ENCODE assay signal across 2 cellular contexts in genomic region chr7:151744051-151744580, GRCh38.
TF ChIP-seq lines count a peak whose summit lies in the region.

No MANE protein-coding gene starts in this region.

TF ChIP-seq in IMR-90, 13 proteins besides CTCF, POLR2A, EP300 and RAD21:
- TF ChIP-seq MAZ (IDR thresholded peaks at IDR 0.05; ENCODE audit: borderline replicate concordance, low read depth, low read length) (no peak), ELK1 (IDR thresholded peaks at IDR 0.05; ENCODE audit: borderline replicate concordance, low read depth, low read length) (no peak), MAFK (IDR thresholded peaks at IDR 0.05; ENCODE audit: low read depth, low read length) (no peak), SMC3 (IDR thresholded peaks at IDR 0.05; ENCODE audit: low read depth, low read length) (no peak), RCOR1 (IDR thresholded peaks at IDR 0.05; ENCODE audit: insufficient replicate concordance, low read length) (no peak), CHD1 (IDR thresholded peaks at IDR 0.05; ENCODE audit: low read depth, low read length) (no peak), FOS (IDR thresholded peaks at IDR 0.05; ENCODE audit: low read depth, low read length) (no peak), USF2 (IDR thresholded peaks at IDR 0.05; ENCODE audit: low read depth, low read length) (no peak), NFE2L2 (IDR thresholded peaks at IDR 0.05; ENCODE audit: low read depth, low read length) (no peak), BHLHE40 (IDR thresholded peaks at IDR 0.05; ENCODE audit: low read depth, low read length) (no peak), CEBPB (IDR thresholded peaks at IDR 0.05; ENCODE audit: low read depth, low read length) (no peak), MXI1 (IDR thresholded peaks at IDR 0.05; ENCODE audit: borderline replicate concordance, low read depth, low read length) (no peak)

TF ChIP-seq in endothelial cell of umbilical vein, 7 proteins besides CTCF, POLR2A, EP300 and RAD21:
- TF ChIP-seq MAX (IDR thresholded peaks at IDR 0.05; ENCODE audit: insufficient read depth, insufficient read length) (no peak), EZH2 (IDR thresholded peaks at IDR 0.05; ENCODE audit: borderline replicate concordance, low read depth, low read length, severe bottlenecking) (no peak), GATA2 (IDR thresholded peaks at IDR 0.05; ENCODE audit: insufficient read depth, insufficient read length, low read depth, low read length) (no peak), FOS (IDR thresholded peaks at IDR 0.05; ENCODE audit: borderline replicate concordance, insufficient read depth, low read length) (no peak), MYC (IDR thresholded peaks at IDR 0.05; ENCODE audit: low read depth, low read length) (no peak), JUN (IDR thresholded peaks at IDR 0.05; ENCODE audit: borderline replicate concordance, insufficient read depth, insufficient read length, low read depth) (no peak), POLR2AphosphoS5 (IDR thresholded peaks at IDR 0.05; ENCODE audit: insufficient read depth, low read depth, low read length) (no peak)
